In genomic region chr3:169295912-169296311, GRCh38 we compare ENCODE assay signal across 13 cellular contexts.
A peak's percentile ranks its signal among the peaks of the same experiment; 100 is the strongest.
DNase-seq lines count a peak whose midpoint lies in the region; ATAC-seq and TF ChIP-seq lines count a peak whose summit lies in the region.
"Had no signal": no experiment of that assay in that cellular context is flagged by ENCODE, and none has a peak within 500 bp of the region (broad histone marks: within the 10 kb centered on the region; RNA-seq: fewer than 3 reads in every experiment).

No MANE protein-coding gene starts in this region.

- H3K9me3 ChIP-seq in T-helper 17 cell (ENCODE audit: control insufficient read depth, low read length, poor library complexity, severe bottlenecking) (no peaks in the 10 kb centered on the region), gastrocnemius medialis (no peaks in the 10 kb centered on the region)
- H3K9me3 ChIP-seq: vagina had no signal

- DNase-seq in Calu3 = no peak
- peak; percentile 2 for DNase-seq in GM19238 (ENCODE audit: insufficient read length, low spot score)
- no peak for DNase-seq in activated CD4-positive, alpha-beta T cell treated with anti-CD3 and anti-CD28 coated beads for 48 hours
- DNase-seq in DMS79 (lab: John Stamatoyannopoulos, UW) = no peak
- DNase-seq in T-helper 17 cell = no peak
- DNase-seq in gastrocnemius medialis = no peak
- DNase-seq: activated naive CD8-positive, alpha-beta T cell treated with anti-CD3 and anti-CD28 coated beads, Interleukin-2, amount 50 U/mL, for 24 hours; NCI-H1930 had no signal

- no TSS peak for BruUV-seq in Calu3 (replicated peaks; lab: Mats Ljungman, UMichigan)

- in situ Hi-C loops in gastrocnemius medialis (cut with MboI; ENCODE audit: low sequenced_read_pairs in 4 of 4) = no loop called here

- CTCF ChIA-PET in Calu3 (lab: Charles Lee) = interaction anchor here (1.0 to 2.2 kb wide), 4 partner anchors 94 to 373 kb away, joined by 3 to 8 read pairs (median 7); no protein-coding TSS in a partner anchor

- no peak overlapping the region for H3K27ac ChIP-seq in gastrocnemius medialis
- H3K27ac ChIP-seq: vagina had no signal

- H3K27me3 ChIP-seq in gastrocnemius medialis = no peaks in the 10 kb centered on the region
- H3K27me3 ChIP-seq: vagina had no signal

- no peak for TF ChIP-seq POLR2A in gastrocnemius medialis (IDR thresholded peaks at IDR 0.05)

- intact Hi-C loops in Calu3 (cut with micrococcal nuclease; ENCODE audit: unreplicated experiment) = loop anchor here (2.0 to 5.0 kb wide), 6 partner anchors 49 to 344 kb away; no protein-coding TSS in a partner anchor
- intact Hi-C loops in gastrocnemius medialis (cut with DNase I; ENCODE audit: low total_unique reads) = no loop called here

- no peaks in the 10 kb centered on the region for H3K9me3 Mint-ChIP-seq in Calu3 (ENCODE audit: low read depth, unreplicated experiment)
- H3K9me3 Mint-ChIP-seq: activated naive CD8-positive, alpha-beta T cell treated with anti-CD3 and anti-CD28 coated beads, Interleukin-2, amount 50 U/mL, for 24 hours; WTC11 had no signal

- no peak overlapping the region for H3K4me3 ChIP-seq in gastrocnemius medialis
- H3K4me3 ChIP-seq: vagina had no signal

- peaks cover 80% of the 10 kb centered on the region for H3K4me1 Mint-ChIP-seq in Calu3 (ENCODE audit: low read depth, unreplicated experiment)
- H3K4me1 Mint-ChIP-seq in T-helper 17 cell = no peaks in the 10 kb centered on the region
- H3K4me1 Mint-ChIP-seq: activated naive CD8-positive, alpha-beta T cell treated with anti-CD3 and anti-CD28 coated beads, Interleukin-2, amount 50 U/mL, for 24 hours; memory B cell had no signal

- H3K27ac Mint-ChIP-seq in Calu3 (ENCODE audit: unreplicated experiment) (peak overlapping the region; percentile 84), T-helper 17 cell (no peak overlapping the region)
- H3K27ac Mint-ChIP-seq: activated naive CD8-positive, alpha-beta T cell treated with anti-CD3 and anti-CD28 coated beads, Interleukin-2, amount 50 U/mL, for 24 hours; memory B cell; WTC11 had no signal

- no peaks in the 10 kb centered on the region for H3K36me3 ChIP-seq in gastrocnemius medialis
- H3K36me3 ChIP-seq: vagina had no signal

- H3K36me3 Mint-ChIP-seq in Calu3 (ENCODE audit: insufficient read depth, unreplicated experiment) (peaks cover 24% of the 10 kb centered on the region), T-helper 17 cell (ENCODE audit: low read depth) (no peaks in the 10 kb centered on the region)
- H3K36me3 Mint-ChIP-seq: memory B cell, WTC11 had no signal

- H3K4me1 ChIP-seq in gastrocnemius medialis = no peaks in the 10 kb centered on the region
- H3K4me1 ChIP-seq: vagina had no signal

- ATAC-seq in HG02642 (IDR thresholded peaks at IDR 0.05; ENCODE audit: poor library complexity, unreplicated experiment) = peak; percentile 68
- ATAC-seq in HG03460 (IDR thresholded peaks at IDR 0.05; ENCODE audit: unreplicated experiment) = peak; percentile 73
- no peak for ATAC-seq in T-helper 17 cell
- no peak for ATAC-seq in gastrocnemius medialis
- ATAC-seq: activated naive CD8-positive, alpha-beta T cell treated with anti-CD3 and anti-CD28 coated beads, Interleukin-2, amount 50 U/mL, for 24 hours; WTC11 had no signal

- TF ChIP-seq CTCF in Calu3 (IDR thresholded peaks at IDR 0.05; ENCODE audit: unreplicated experiment) (no peak), gastrocnemius medialis (IDR thresholded peaks at IDR 0.05 in 4 of 5, conservative IDR thresholded peaks at IDR 0.05 in 1 of 5) (no peak)

- H3K4me3 Mint-ChIP-seq in Calu3 (ENCODE audit: low read depth, unreplicated experiment) (peak overlapping the region; percentile 16), T-helper 17 cell (no peak overlapping the region)
- H3K4me3 Mint-ChIP-seq: activated naive CD8-positive, alpha-beta T cell treated with anti-CD3 and anti-CD28 coated beads, Interleukin-2, amount 50 U/mL, for 24 hours; memory B cell; WTC11 had no signal

- H3K27me3 Mint-ChIP-seq in Calu3 (ENCODE audit: unreplicated experiment) (no peaks in the 10 kb centered on the region), T-helper 17 cell (peaks cover 19% of the 10 kb centered on the region)

Comparison
In these comparisons a context has a peak if more than half of its experiments do, and no peak if none do; other contexts are left out.
1. ATAC-seq: peak in HG02642 (single experiment) and HG03460 (single experiment); none in T-helper 17 cell (single experiment) and gastrocnemius medialis (0 of 2).